8 cellular contexts compared by ENCODE assay signal in the genomic region with DNA sequence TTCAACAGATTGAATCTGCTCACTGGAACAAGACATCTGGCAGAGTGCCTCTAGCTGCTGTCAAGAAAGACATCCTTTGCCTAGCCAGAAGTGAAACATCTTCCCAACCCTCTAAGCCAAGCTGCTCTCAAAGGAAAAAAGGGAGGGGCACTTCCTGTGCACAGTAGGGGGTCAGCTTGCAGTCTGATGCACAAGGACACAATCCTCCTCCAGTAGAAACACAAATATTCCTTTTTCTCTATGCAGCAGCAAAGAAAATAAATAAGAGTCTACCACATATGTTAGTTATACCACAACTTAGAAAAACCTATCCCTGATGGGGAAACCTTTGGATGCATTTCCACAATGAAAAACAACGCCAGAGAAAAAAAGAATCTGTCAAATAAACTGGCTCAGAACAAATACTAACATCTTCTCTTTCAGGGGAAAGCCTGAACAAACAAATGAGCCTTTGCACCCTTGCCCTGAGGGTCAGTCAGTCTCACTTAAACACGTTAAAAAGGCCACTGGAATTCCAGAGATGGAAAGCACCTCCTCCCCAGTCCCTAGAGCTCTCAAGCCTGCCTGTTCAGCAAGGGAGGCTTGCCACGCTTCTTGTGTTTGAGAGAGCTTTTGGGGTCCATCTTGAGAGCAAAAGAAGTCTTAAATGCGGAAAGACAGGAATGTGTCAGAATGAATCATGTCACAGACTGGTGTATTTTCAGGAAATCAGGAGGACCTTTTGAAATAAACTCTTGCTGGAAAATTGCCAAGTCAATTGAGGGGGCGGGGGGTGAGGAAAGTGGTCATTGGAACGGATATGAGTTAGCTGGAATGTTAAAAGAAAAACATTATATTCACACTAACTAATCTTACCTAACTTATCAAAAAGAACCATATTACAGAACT. TPM values are rescaled to one million over a fixed set of nuclear protein-coding genes. Genes with fewer than 3 reads are reported as not detected.
A peak's percentile ranks its signal among the peaks of the same experiment; 100 is the strongest.
DNase-seq lines count a peak whose midpoint lies in the region; ATAC-seq and TF ChIP-seq lines count a peak whose summit lies in the region.

No MANE protein-coding gene starts in this region.

- CTCF ChIA-PET in PC-9 (lab: Charles Lee): interaction anchor here (0.5 to 1.0 kb wide), 3 partner anchors 41 to 502 kb away, joined by 3 to 5 read pairs (median 4); no protein-coding TSS in a partner anchor

- peak overlapping the region; percentile 12; the same call in 1 of the 2 replicates for H3K4me3 ChIP-seq in PC-9
- peak overlapping the region in 1 of 4 experiments; percentile 27 for H3K4me3 ChIP-seq in fibroblast of lung (replicated peaks in 1 of 4; ENCODE audit: control extremely low read depth in 1 of 4, insufficient read depth in 1 of 4, low read depth in 3 of 4, low read length in 4 of 4)

- H3K4me1 Mint-ChIP-seq in stimulated activated effector memory CD8-positive, alpha-beta T cell treated with anti-CD3 and anti-CD28 coated beads, Interleukin-12 subunit alpha, Interleukin-12 subunit beta, amount 100 ng/mL, for 72 hours: no peaks in the 10 kb centered on the region

- H3K79me2 ChIP-seq in PC-9 (ENCODE audit: low read depth): peaks cover 13% of the 10 kb centered on the region; the same call in 1 of the 2 replicates
- H3K79me2 ChIP-seq in fibroblast of lung (ENCODE audit: control insufficient read depth, insufficient read depth, low read length): peaks cover 17% of the 10 kb centered on the region

- peaks cover 63% of the 10 kb centered on the region for H3F3A ChIP-seq in PC-9 (ENCODE audit: insufficient read depth, low read depth)

- TSS peak; percentile 2 for BruUV-seq in PC-9 (replicated peaks; lab: Mats Ljungman, UMichigan)

- H2AFZ ChIP-seq in PC-9 (no peak overlapping the region), fibroblast of lung (ENCODE audit: low read length) (no peak overlapping the region)

- POLR2A ChIA-PET in PC-9 (lab: Charles Lee; ENCODE audit: unreplicated experiment): interaction anchor here (0.6 to 0.7 kb wide), 2 partner anchors 126 to 553 kb away, joined by 3 to 51 read pairs; no protein-coding TSS in a partner anchor

- intact Hi-C loops in PC-9 (cut with micrococcal nuclease; ENCODE audit: unreplicated experiment): loop anchor here (1.0 to 5.0 kb wide), 4 partner anchors 43 to 531 kb away; a partner anchor contains a TSS

- H3K4me2 ChIP-seq in PC-9: peak overlapping the region; percentile 86
- peak overlapping the region; percentile 49 for H3K4me2 ChIP-seq in fibroblast of lung (ENCODE audit: extremely low read depth, insufficient read depth, low read length)

- no peaks in the 10 kb centered on the region for H3K9me3 Mint-ChIP-seq in stimulated activated effector memory CD8-positive, alpha-beta T cell treated with anti-CD3 and anti-CD28 coated beads, Interleukin-12 subunit alpha, Interleukin-12 subunit beta, amount 100 ng/mL, for 72 hours

- H4K20me1 ChIP-seq in PC-9 (ENCODE audit: insufficient read depth): no peaks in the 10 kb centered on the region
- no peaks in the 10 kb centered on the region for H4K20me1 ChIP-seq in fibroblast of lung (ENCODE audit: control insufficient read depth, extremely low read depth, insufficient read depth, low read length)

- DNase-seq in EH (ENCODE audit: low read depth) (peak; percentile 91), PC-9 (peak; percentile 67 to 88), fibroblast of lung (ENCODE audit: low read depth in 2 of 2) (peak; percentile 81 to 94), omental fat pad (ENCODE audit: low spot score) (no peak), AG08395 (ENCODE audit: low spot score) (no peak), DMS53 treated with DMSO at 0.1 percent for 48 hours (lab: John Stamatoyannopoulos, UW; ENCODE audit: unreplicated experiment) (no peak)
- no peak for DNase-seq in stimulated activated effector memory CD8-positive, alpha-beta T cell treated with anti-CD3 and anti-CD28 coated beads, Interleukin-12 subunit alpha, Interleukin-12 subunit beta, amount 100 ng/mL, for 72 hours (ENCODE audit: low spot score in 2 of 2)

- H3K36me3 ChIP-seq in PC-9 (ENCODE audit: low read depth) (peaks cover 29% of the 10 kb centered on the region), fibroblast of lung (ENCODE audit: control insufficient read depth, insufficient read depth, low read length) (peaks cover 18% of the 10 kb centered on the region)

- peak; percentile 58 for ATAC-seq in omental fat pad (ENCODE audit: low FRiP score)
- ATAC-seq in stimulated activated effector memory CD8-positive, alpha-beta T cell treated with anti-CD3 and anti-CD28 coated beads, Interleukin-12 subunit alpha, Interleukin-12 subunit beta, amount 100 ng/mL, for 72 hours: no peak
- no peak for ATAC-seq in HG03097 (IDR thresholded peaks at IDR 0.05; ENCODE audit: low FRiP score, unreplicated experiment)

- no peaks in the 10 kb centered on the region for H3K36me3 Mint-ChIP-seq in stimulated activated effector memory CD8-positive, alpha-beta T cell treated with anti-CD3 and anti-CD28 coated beads, Interleukin-12 subunit alpha, Interleukin-12 subunit beta, amount 100 ng/mL, for 72 hours

- no peaks in the 10 kb centered on the region for H3K9me2 ChIP-seq in PC-9 (ENCODE audit: insufficient read depth)

- H3K4me3 Mint-ChIP-seq in stimulated activated effector memory CD8-positive, alpha-beta T cell treated with anti-CD3 and anti-CD28 coated beads, Interleukin-12 subunit alpha, Interleukin-12 subunit beta, amount 100 ng/mL, for 72 hours: no peak overlapping the region

- H3K27ac ChIP-seq in PC-9 (peak overlapping the region; percentile 75), fibroblast of lung (ENCODE audit: insufficient read depth, low read length) (peak overlapping the region; percentile 44)

- H3K27me3 ChIP-seq in PC-9 (ENCODE audit: insufficient read depth, low read depth): no peaks in the 10 kb centered on the region
- H3K27me3 ChIP-seq in fibroblast of lung (ENCODE audit: control insufficient read depth, insufficient read depth, low read length): no peaks in the 10 kb centered on the region

- no peak overlapping the region for H3K27ac Mint-ChIP-seq in stimulated activated effector memory CD8-positive, alpha-beta T cell treated with anti-CD3 and anti-CD28 coated beads, Interleukin-12 subunit alpha, Interleukin-12 subunit beta, amount 100 ng/mL, for 72 hours

- H3K4me1 ChIP-seq in PC-9 (replicated peaks; ENCODE audit: insufficient read depth): peaks cover 69% of the 10 kb centered on the region
- peaks cover 26% of the 10 kb centered on the region for H3K4me1 ChIP-seq in fibroblast of lung (ENCODE audit: control insufficient read depth, extremely low read depth, insufficient read depth, low read length)

- no peaks in the 10 kb centered on the region for H3K9me3 ChIP-seq in PC-9 (ENCODE audit: insufficient read depth, low read depth)
- H3K9me3 ChIP-seq in fibroblast of lung (ENCODE audit: control insufficient read depth, insufficient read depth, low read depth, low read length): no peaks in the 10 kb centered on the region

- no peak overlapping the region for H3K9ac ChIP-seq in fibroblast of lung (ENCODE audit: insufficient read depth, low read length)

- TF ChIP-seq CTCF in PC-9 (conservative IDR thresholded peaks at IDR 0.05): no peak
- TF ChIP-seq CTCF in fibroblast of lung (conservative IDR thresholded peaks at IDR 0.05 in 1 of 2, IDR thresholded peaks at IDR 0.05 in 1 of 2; ENCODE audit: low read depth in 1 of 2, low read length in 2 of 2): no peak
- TF ChIP-seq CTCF in omental fat pad (IDR thresholded peaks at IDR 0.05): no peak

RNA-seq across cellular contexts. Expression of a gene that starts 7.5 kb away (rescaled TPM):
- 236 and 242 TPM in 2 replicates for total RNA-seq in PC-9 (2021)
- 440 and 516 TPM in 2 replicates for total RNA-seq in fibroblast of lung
- polyA plus RNA-seq in fibroblast of lung: 136 and 428 TPM in 2 replicates
- polyA plus RNA-seq in fibroblast of lung (2012): 196 and 578 TPM in 2 replicates
- 977 and 1,802 TPM in 2 replicates for polyA minus RNA-seq in fibroblast of lung (ENCODE audit: low replicate concordance)
- total RNA-seq in omental fat pad: 100 to 1,000 TPM; 406 to 668 (median 535) TPM

Comparison
In these comparisons a context has a peak if more than half of its experiments do, and no peak if none do; other contexts are left out.
1. DNase-seq: peak in EH (single experiment), PC-9 (2 of 2) and fibroblast of lung (2 of 2); none in omental fat pad (single experiment), stimulated activated effector memory CD8-positive, alpha-beta T cell treated with anti-CD3 and anti-CD28 coated beads, Interleukin-12 subunit alpha, Interleukin-12 subunit beta, amount 100 ng/mL, for 72 hours (0 of 2), AG08395 (single experiment) and DMS53 treated with DMSO at 0.1 percent for 48 hours (single experiment).